ENCODE assay signal across 1 cellular context in the genomic region with DNA sequence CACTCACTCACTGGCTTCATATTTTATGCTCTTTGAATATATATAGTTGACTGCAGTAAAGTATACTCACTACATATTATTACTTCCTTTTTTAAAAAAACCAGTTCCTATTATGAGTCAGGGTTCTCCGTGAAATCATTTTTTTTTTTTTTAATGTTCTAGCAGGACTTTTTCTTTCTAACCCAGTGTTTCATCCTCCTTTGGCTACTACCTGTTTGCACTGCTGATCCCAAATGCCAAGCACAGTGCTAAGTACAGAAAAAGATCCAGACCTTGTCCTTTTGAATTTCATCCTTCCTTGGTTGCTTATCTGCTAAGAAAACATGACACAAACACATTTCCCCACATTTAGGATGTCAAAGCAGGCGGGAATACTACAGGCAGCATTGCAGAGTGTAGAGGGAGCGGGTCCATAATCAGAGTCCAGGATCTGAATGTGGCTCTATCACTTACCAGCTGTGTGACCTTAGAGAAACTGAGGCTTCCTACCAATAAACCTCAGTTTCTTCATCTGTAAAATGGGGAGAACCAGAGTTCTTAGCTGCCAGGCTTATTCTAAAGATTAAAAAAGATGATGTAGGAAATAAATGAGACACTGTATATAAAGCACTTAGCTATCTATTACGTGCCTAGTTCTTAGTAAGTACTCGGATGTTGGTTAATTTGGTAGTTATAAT.
TF ChIP-seq lines count a peak whose summit lies in the region.

No MANE protein-coding gene starts in this region.

TF ChIP-seq in endothelial cell of umbilical vein, 7 proteins besides CTCF, POLR2A, EP300 and RAD21 (continued from another document):
- TF ChIP-seq POLR2AphosphoS5 (IDR thresholded peaks at IDR 0.05; ENCODE audit: insufficient read depth, low read depth, low read length), result no peak
